ENCODE assay signal across 22 cellular contexts in the genomic region with DNA sequence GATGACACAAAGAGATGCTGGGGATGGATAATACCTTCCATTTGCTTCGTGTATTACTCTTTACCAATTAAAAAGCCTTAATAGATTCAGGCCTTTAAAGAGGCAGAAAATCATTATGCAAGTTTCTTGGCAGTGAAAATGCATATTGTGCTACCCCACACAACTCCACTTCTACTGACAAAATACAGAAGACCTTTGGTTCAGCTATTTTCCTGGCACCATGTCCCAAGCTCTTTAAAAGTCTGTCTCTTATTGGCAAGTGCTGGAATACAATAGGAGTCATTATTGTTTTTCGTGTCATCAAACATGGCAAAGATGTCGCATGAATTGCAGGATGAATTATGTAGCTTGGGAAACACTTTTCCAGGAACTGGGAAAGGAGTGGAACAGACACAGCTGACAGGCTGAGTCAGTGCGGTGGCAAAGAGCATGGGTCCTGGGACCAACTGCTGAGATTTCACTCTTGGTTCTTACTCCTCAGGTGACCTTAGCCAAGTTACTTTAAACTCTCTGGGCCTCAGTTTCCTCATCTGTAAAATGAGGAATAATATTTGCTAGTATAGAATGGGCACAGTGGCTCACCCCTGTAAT. TPM values are rescaled to one million over a fixed set of nuclear protein-coding genes. Genes with fewer than 3 reads are reported as not detected.
DNase-seq lines count a peak whose midpoint lies in the region; ATAC-seq, FAIRE-seq and TF ChIP-seq lines count a peak whose summit lies in the region.
"Had no signal": no experiment of that assay in that cellular context is flagged by ENCODE, and none has a peak within 500 bp of the region (broad histone marks: within the 10 kb centered on the region; RNA-seq: fewer than 3 reads in every experiment).

No MANE protein-coding gene starts in this region.

- FAIRE-seq in keratinocyte (lab: Jason Lieb, UNC): peak; percentile 13
- FAIRE-seq: GM12892, GM18507 had no signal

- peak; percentile 47 for DNase-seq in Ammon's horn (ENCODE audit: low spot score)
- DNase-seq in astrocyte of the hippocampus (ENCODE audit: low read depth, low spot score): peak; percentile 11
- no peak for DNase-seq in keratinocyte (ENCODE audit: low read depth, low spot score)
- DNase-seq in putamen (ENCODE audit: low spot score): peak; percentile 59
- DNase-seq in stimulated activated CD4-positive, alpha-beta T cell treated with anti-CD3 and anti-CD28 coated beads, Interleukin-4, amount 100 ng/mL, for 24 hours: no peak
- DNase-seq: Calu3; CD8-positive, alpha-beta T cell; DMS53; HCEC 1CT; NCI-H1417; NCI-H187; NCI-H510A treated with DMSO at 0.1 percent for 48 hours; NCI-H774; OCI-M1; SHP77 had no signal

- H3K9ac ChIP-seq in keratinocyte (ENCODE audit: control insufficient read depth, extremely low read depth, insufficient read depth, low read length): no peak overlapping the region
- H3K9ac ChIP-seq: BLaER1 treated with 17β-estradiol and CSF1 and Interleukin-3, amounts not matched to agents 10 nM and 100 nM; KMS-11 had no signal

- no peaks in the 10 kb centered on the region for H3K36me3 ChIP-seq in keratinocyte (ENCODE audit: control insufficient read depth in 2 of 2, extremely low read depth in 1 of 2, insufficient read depth in 2 of 2, low read length in 2 of 2)
- H3K36me3 ChIP-seq: BLaER1 treated with 17β-estradiol and CSF1 and Interleukin-3, amounts not matched to agents 10 nM and 100 nM had no signal

- H3K4me2 ChIP-seq in keratinocyte (ENCODE audit: control insufficient read depth, extremely low read depth, insufficient read depth, low read depth, low read length): no peak overlapping the region
- H3K4me2 ChIP-seq: BLaER1 treated with 17β-estradiol and CSF1 and Interleukin-3, amounts not matched to agents 10 nM and 100 nM; KMS-11 had no signal

- H2AFZ ChIP-seq in keratinocyte (ENCODE audit: control insufficient read depth, low read length): no peak overlapping the region

- H4K20me1 ChIP-seq in keratinocyte (ENCODE audit: control insufficient read depth, extremely low read depth, insufficient read depth, low read length): no peaks in the 10 kb centered on the region
- H4K20me1 ChIP-seq: BLaER1 treated with 17β-estradiol and CSF1 and Interleukin-3, amounts not matched to agents 10 nM and 100 nM had no signal

- no peak overlapping the region for H3K4me3 ChIP-seq in keratinocyte (ENCODE audit: control insufficient read depth in 2 of 3, extremely low read depth in 1 of 3, insufficient read depth in 2 of 3, low read depth in 1 of 3, low read length in 3 of 3)
- H3K4me3 ChIP-seq: BLaER1 treated with 17β-estradiol and CSF1 and Interleukin-3, amounts not matched to agents 10 nM and 100 nM had no signal

- H3K4me1 ChIP-seq in keratinocyte (ENCODE audit: control insufficient read depth, extremely low read depth, insufficient read depth, low read length): no peaks in the 10 kb centered on the region

- TF ChIP-seq CTCF in keratinocyte (optimal IDR thresholded peaks at IDR 0.05 in 1 of 3, IDR thresholded peaks at IDR 0.05 in 1 of 3, conservative IDR thresholded peaks at IDR 0.05 in 1 of 3; ENCODE audit: extremely low read depth in 1 of 3, insufficient read depth in 2 of 3, low read length in 3 of 3): no peak

- no peak for ATAC-seq in GM21390 (IDR thresholded peaks at IDR 0.05; ENCODE audit: unreplicated experiment)
- no peak for ATAC-seq in GM19035 (IDR thresholded peaks at IDR 0.05; ENCODE audit: unreplicated experiment)
- ATAC-seq: CD8-positive, alpha-beta T cell had no signal

- no peak overlapping the region for H3K27ac ChIP-seq in keratinocyte (ENCODE audit: control insufficient read depth, insufficient read depth, low read length)
- H3K27ac ChIP-seq: BLaER1 treated with 17β-estradiol and CSF1 and Interleukin-3, amounts not matched to agents 10 nM and 100 nM; HL-60; KMS-11 had no signal

- no peaks in the 10 kb centered on the region for H3K27me3 ChIP-seq in keratinocyte (ENCODE audit: control insufficient read depth, extremely low read depth, insufficient read depth, low read length)
- H3K27me3 ChIP-seq: BLaER1 treated with 17β-estradiol and CSF1 and Interleukin-3, amounts not matched to agents 10 nM and 100 nM had no signal

- dilution Hi-C loops in keratinocyte (cut with MboI; ENCODE audit: extremely low pct_ligation_motif_present, low sequenced_read_pairs): no loop called here

- H3K79me2 ChIP-seq in keratinocyte (ENCODE audit: control insufficient read depth, insufficient read depth, low read length): no peaks in the 10 kb centered on the region

- no peaks in the 10 kb centered on the region for H3K9me3 ChIP-seq in keratinocyte (ENCODE audit: control insufficient read depth, low read depth, low read length)
- H3K9me3 ChIP-seq: BLaER1 treated with 17β-estradiol and CSF1 and Interleukin-3, amounts not matched to agents 10 nM and 100 nM had no signal

- H3K9me1 ChIP-seq in keratinocyte (ENCODE audit: control insufficient read depth, extremely low read depth, insufficient read depth, low read length): no peaks in the 10 kb centered on the region

RNA-seq across cellular contexts. Expression of a gene that starts 5.5 kb away (rescaled TPM):
- 181 to 210 TPM (median 193 TPM) in 3 replicates for polyA plus RNA-seq in keratinocyte
- polyA plus RNA-seq in keratinocyte (2011; ENCODE audit: low read depth): 43.6 TPM
- 163 and 250 TPM in 2 replicates for polyA plus RNA-seq in keratinocyte (2011; cell fraction: cytosol; rRNA removed)
- polyA plus RNA-seq in keratinocyte (2011; cell fraction: nucleus; rRNA removed): 254 and 268 TPM in 2 replicates
- polyA plus RNA-seq in keratinocyte (2012; ENCODE audit: low replicate concordance): 83.8 and 110 TPM in 2 replicates
- 82.2 to 214 TPM (median 212 TPM) in 3 replicates for polyA minus RNA-seq in keratinocyte
- 106 TPM for polyA minus RNA-seq in keratinocyte (2011; cell fraction: cytosol; rRNA and poly(A)+ RNA removed)
- polyA minus RNA-seq in keratinocyte (2011; cell fraction: nucleus; rRNA and poly(A)+ RNA removed): 82.9 and 145 TPM in 2 replicates

Comparison
In these comparisons a context has a peak if more than half of its experiments do, and no peak if none do; other contexts are left out.
1. DNase-seq: peak in Ammon's horn (single experiment), astrocyte of the hippocampus (single experiment) and putamen (single experiment); none in keratinocyte (single experiment) and stimulated activated CD4-positive, alpha-beta T cell treated with anti-CD3 and anti-CD28 coated beads, Interleukin-4, amount 100 ng/mL, for 24 hours (single experiment).